7 cellular contexts compared by ENCODE assay signal in genomic region chr1:21294266-21295058, GRCh38. TPM values are rescaled to one million over a fixed set of nuclear protein-coding genes. Genes with fewer than 3 reads are reported as not detected.
A peak's percentile ranks its signal among the peaks of the same experiment; 100 is the strongest.
DNase-seq lines count a peak whose midpoint lies in the region; ATAC-seq and TF ChIP-seq lines count a peak whose summit lies in the region.

No MANE protein-coding gene starts in this region.

- POLR2A ChIA-PET in activated B cell treated with CpG ODN at 0.5 μM for 24 hours (lab: Charles Lee), result interaction anchor here (0.6 to 11.0 kb wide), 26 partner anchors 8 to 733 kb away, joined by 3 to 313 read pairs (median 6); partner anchors contain the start of gene USP48

- peak; percentile 61 for ATAC-seq in GM19324 (IDR thresholded peaks at IDR 0.05; ENCODE audit: low FRiP score, unreplicated experiment)
- ATAC-seq in HG03175 (IDR thresholded peaks at IDR 0.05; ENCODE audit: unreplicated experiment), result peak; percentile 63
- peak; percentile 67 for ATAC-seq in activated B cell treated with CpG ODN at 0.5 μM for 24 hours (ENCODE audit: low read depth)

- peaks cover 89% of the 10 kb centered on the region for H3K4me1 Mint-ChIP-seq in activated B cell treated with CpG ODN at 0.5 μM for 24 hours
- peaks cover 29% of the 10 kb centered on the region for H3K4me1 Mint-ChIP-seq in endodermal cell

- TF ChIP-seq CTCF in activated B cell treated with CpG ODN at 0.5 μM for 24 hours (IDR thresholded peaks at IDR 0.05), result no peak
- no peak for TF ChIP-seq CTCF in sigmoid colon (IDR thresholded peaks at IDR 0.05)
- no peak for TF ChIP-seq CTCF in endodermal cell (conservative IDR thresholded peaks at IDR 0.05)
- TF ChIP-seq CTCF in BE2C (IDR thresholded peaks at IDR 0.05; ENCODE audit: low read depth, low read length), result no peak

- H3K27ac ChIP-seq in cingulate gyrus (ENCODE audit: low read depth, low read length) (peak overlapping the region; percentile 47), sigmoid colon (peak overlapping the region; percentile 49 to 58 (median 52)), endodermal cell (ENCODE audit: low read depth, low read length) (no peak overlapping the region)

- peaks cover 0 to 83% (median 72%) of the 10 kb centered on the region in 4 donors for H3K4me1 ChIP-seq in sigmoid colon
- H3K4me1 ChIP-seq in endodermal cell (ENCODE audit: control insufficient read depth, insufficient read depth, low read length), result peaks cover 8% of the 10 kb centered on the region
- no peaks in the 10 kb centered on the region for H3K4me1 ChIP-seq in BE2C

- intact Hi-C loops in activated B cell treated with CpG ODN at 0.5 μM for 24 hours (cut with micrococcal nuclease), result loop anchor here (1.0 to 5.0 kb wide), 12 partner anchors 9 to 733 kb away; partner anchors contain the start of genes EIF4G3 and USP48
- intact Hi-C loops in sigmoid colon (cut with DNase I), result no loop called here

- H3K9ac ChIP-seq in endodermal cell (ENCODE audit: extremely low read depth, low read length, poor library complexity, severe bottlenecking), result no peak overlapping the region

- H3K36me3 ChIP-seq in sigmoid colon (no peaks in the 10 kb centered on the region), endodermal cell (ENCODE audit: control insufficient read depth, insufficient read depth, low read length) (no peaks in the 10 kb centered on the region), BE2C (no peaks in the 10 kb centered on the region)

- H3K9me3 ChIP-seq in sigmoid colon (no peaks in the 10 kb centered on the region), endodermal cell (ENCODE audit: control insufficient read depth, low read length) (no peaks in the 10 kb centered on the region), BE2C (no peaks in the 10 kb centered on the region)

- 31 to 36% methylated on average over 13 of the region's 13 CpGs for WGBS in sigmoid colon, 2 donors
- 89 to 98% methylated on average over 7 to 13 of the region's 13 CpGs for WGBS in endodermal cell (ENCODE audit: insufficient coverage in 1 of 2, insufficient read length in 1 of 2), 2 experiments

- CTCF ChIA-PET in activated B cell treated with CpG ODN at 0.5 μM for 24 hours (lab: Charles Lee), result interaction anchor here (1.0 to 5.9 kb wide), 9 partner anchors 24 to 74 kb away, joined by 4 to 51 read pairs (median 10); no protein-coding TSS in a partner anchor

- H3K27me3 Mint-ChIP-seq in activated B cell treated with CpG ODN at 0.5 μM for 24 hours, result no peaks in the 10 kb centered on the region
- H3K27me3 Mint-ChIP-seq in endodermal cell (ENCODE audit: insufficient read depth), result no peaks in the 10 kb centered on the region

- no peak for TF ChIP-seq EP300 in sigmoid colon (IDR thresholded peaks at IDR 0.05)

- H3K27ac Mint-ChIP-seq in activated B cell treated with CpG ODN at 0.5 μM for 24 hours (peak overlapping the region; percentile 98), endodermal cell (no peak overlapping the region)

- H3K4me3 ChIP-seq in sigmoid colon (no peak overlapping the region), endodermal cell (ENCODE audit: low read length) (no peak overlapping the region), BE2C (ENCODE audit: low read depth, low read length) (no peak overlapping the region)

- H3K27me3 ChIP-seq in sigmoid colon (no peaks in the 10 kb centered on the region), endodermal cell (ENCODE audit: control insufficient read depth, insufficient read depth, low read length, poor library complexity, severe bottlenecking) (no peaks in the 10 kb centered on the region), BE2C (no peaks in the 10 kb centered on the region)

- H3K36me3 Mint-ChIP-seq in activated B cell treated with CpG ODN at 0.5 μM for 24 hours (ENCODE audit: low read depth), result peaks cover 33% of the 10 kb centered on the region
- no peaks in the 10 kb centered on the region for H3K36me3 Mint-ChIP-seq in endodermal cell (ENCODE audit: low read depth)

- DNase-seq in activated B cell treated with CpG ODN at 0.5 μM for 24 hours (peak; percentile 79), sigmoid colon (no peak), endodermal cell (no peak), BE2C (no peak)

- H3K4me3 Mint-ChIP-seq in activated B cell treated with CpG ODN at 0.5 μM for 24 hours (peak overlapping the region; percentile 90), endodermal cell (no peak overlapping the region)

- H3K9me3 Mint-ChIP-seq in activated B cell treated with CpG ODN at 0.5 μM for 24 hours (no peaks in the 10 kb centered on the region), endodermal cell (no peaks in the 10 kb centered on the region)

- TF ChIP-seq POLR2A in sigmoid colon (IDR thresholded peaks at IDR 0.05), result no peak

RNA-seq across cellular contexts. Expression of gene ECE1, which starts 4.2 kb away (rescaled TPM):
- total RNA-seq in activated B cell treated with CpG ODN at 0.5 μM for 24 hours (208 and 209 TPM in 2 replicates), sigmoid colon (100 to 1,000 TPM in 1 of 4 donors, 10 to 100 TPM in 3; 62.9 to 112 (median 80.8) TPM), endodermal cell (10 to 100 TPM; 47.8 to 57.9 TPM)
- polyA plus RNA-seq in sigmoid colon, result 10 to 100 TPM; 10.2 to 73.8 (median 13.6) TPM
- polyA plus RNA-seq in endodermal cell (2013, experiment 1 of 2), result 38.8 TPM
- 42.8 TPM for polyA plus RNA-seq in endodermal cell (2013, experiment 2 of 2)
- 52.5 TPM for polyA plus RNA-seq in BE2C (2012; ENCODE audit: insufficient read depth, insufficient read length, low read depth)
